1 cellular context compared by ENCODE assay signal in the genomic region with DNA sequence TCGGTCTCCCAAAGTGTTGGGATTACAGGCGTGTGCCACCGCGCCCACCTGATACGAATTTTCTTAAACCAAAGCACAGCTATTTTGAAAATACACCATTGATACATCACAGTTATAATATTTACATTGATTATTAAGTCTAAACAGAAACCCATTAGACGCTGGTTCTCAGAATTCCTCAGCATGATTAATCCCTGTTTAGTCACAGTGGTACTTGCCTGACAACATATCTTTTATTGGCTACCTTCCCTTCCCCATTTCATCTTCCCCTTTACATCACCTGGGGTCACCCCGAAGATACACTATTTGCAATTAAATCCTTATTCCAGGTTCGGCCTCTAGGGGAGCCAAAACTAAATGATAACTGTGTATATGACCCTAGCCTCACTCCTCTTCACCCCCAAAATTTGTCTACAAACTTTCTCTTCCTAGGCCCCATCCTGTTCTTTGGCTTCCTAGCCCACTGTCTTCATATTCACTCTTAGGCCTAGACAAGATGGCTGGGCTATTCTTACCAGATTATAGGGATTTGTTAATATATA.
TF ChIP-seq lines count a peak whose summit lies in the region.

No MANE protein-coding gene starts in this region.

TF ChIP-seq in GM12878, 131 proteins besides CTCF, POLR2A, EP300 and RAD21:
- TF ChIP-seq KLF5 (IDR thresholded peaks at IDR 0.05; ENCODE audit: partially characterized antibody) (no peak), RFX5 (IDR thresholded peaks at IDR 0.05; ENCODE audit: low read depth, low read length) (no peak), NFYA (IDR thresholded peaks at IDR 0.05; ENCODE audit: borderline replicate concordance, low read depth, low read length) (no peak), TBL1XR1 (IDR thresholded peaks at IDR 0.05; ENCODE audit: low read depth, low read length) (no peak), EGR1 (IDR thresholded peaks at IDR 0.05; ENCODE audit: borderline replicate concordance in 1 of 2, low read depth in 2 of 2, low read length in 2 of 2) (no peak), RELA (IDR thresholded peaks at IDR 0.05; ENCODE audit: borderline replicate concordance, partially characterized antibody) (no peak)
- TF ChIP-seq, protein P1, sequence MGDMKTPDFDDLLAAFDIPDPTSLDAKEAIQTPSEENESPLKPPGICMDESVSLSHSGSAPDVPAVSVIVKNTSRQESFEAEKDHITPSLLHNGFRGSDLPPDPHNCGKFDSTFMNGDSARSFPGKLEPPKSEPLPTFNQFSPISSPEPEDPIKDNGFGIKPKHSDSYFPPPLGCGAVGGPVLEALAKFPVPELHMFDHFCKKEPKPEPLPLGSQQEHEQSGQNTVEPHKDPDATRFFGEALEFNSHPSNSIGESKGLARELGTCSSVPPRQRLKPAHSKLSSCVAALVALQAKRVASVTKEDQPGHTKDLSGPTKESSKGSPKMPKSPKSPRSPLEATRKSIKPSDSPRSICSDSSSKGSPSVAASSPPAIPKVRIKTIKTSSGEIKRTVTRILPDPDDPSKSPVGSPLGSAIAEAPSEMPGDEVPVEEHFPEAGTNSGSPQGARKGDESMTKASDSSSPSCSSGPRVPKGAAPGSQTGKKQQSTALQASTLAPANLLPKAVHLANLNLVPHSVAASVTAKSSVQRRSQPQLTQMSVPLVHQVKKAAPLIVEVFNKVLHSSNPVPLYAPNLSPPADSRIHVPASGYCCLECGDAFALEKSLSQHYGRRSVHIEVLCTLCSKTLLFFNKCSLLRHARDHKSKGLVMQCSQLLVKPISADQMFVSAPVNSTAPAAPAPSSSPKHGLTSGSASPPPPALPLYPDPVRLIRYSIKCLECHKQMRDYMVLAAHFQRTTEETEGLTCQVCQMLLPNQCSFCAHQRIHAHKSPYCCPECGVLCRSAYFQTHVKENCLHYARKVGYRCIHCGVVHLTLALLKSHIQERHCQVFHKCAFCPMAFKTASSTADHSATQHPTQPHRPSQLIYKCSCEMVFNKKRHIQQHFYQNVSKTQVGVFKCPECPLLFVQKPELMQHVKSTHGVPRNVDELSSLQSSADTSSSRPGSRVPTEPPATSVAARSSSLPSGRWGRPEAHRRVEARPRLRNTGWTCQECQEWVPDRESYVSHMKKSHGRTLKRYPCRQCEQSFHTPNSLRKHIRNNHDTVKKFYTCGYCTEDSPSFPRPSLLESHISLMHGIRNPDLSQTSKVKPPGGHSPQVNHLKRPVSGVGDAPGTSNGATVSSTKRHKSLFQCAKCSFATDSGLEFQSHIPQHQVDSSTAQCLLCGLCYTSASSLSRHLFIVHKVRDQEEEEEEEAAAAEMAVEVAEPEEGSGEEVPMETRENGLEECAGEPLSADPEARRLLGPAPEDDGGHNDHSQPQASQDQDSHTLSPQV (IDR thresholded peaks at IDR 0.05): no peak
- TF ChIP-seq, protein P2, sequence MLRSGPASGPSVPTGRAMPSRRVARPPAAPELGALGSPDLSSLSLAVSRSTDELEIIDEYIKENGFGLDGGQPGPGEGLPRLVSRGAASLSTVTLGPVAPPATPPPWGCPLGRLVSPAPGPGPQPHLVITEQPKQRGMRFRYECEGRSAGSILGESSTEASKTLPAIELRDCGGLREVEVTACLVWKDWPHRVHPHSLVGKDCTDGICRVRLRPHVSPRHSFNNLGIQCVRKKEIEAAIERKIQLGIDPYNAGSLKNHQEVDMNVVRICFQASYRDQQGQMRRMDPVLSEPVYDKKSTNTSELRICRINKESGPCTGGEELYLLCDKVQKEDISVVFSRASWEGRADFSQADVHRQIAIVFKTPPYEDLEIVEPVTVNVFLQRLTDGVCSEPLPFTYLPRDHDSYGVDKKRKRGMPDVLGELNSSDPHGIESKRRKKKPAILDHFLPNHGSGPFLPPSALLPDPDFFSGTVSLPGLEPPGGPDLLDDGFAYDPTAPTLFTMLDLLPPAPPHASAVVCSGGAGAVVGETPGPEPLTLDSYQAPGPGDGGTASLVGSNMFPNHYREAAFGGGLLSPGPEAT (IDR thresholded peaks at IDR 0.05; ENCODE audit: low read depth): no peak
- TF ChIP-seq, protein P3, sequence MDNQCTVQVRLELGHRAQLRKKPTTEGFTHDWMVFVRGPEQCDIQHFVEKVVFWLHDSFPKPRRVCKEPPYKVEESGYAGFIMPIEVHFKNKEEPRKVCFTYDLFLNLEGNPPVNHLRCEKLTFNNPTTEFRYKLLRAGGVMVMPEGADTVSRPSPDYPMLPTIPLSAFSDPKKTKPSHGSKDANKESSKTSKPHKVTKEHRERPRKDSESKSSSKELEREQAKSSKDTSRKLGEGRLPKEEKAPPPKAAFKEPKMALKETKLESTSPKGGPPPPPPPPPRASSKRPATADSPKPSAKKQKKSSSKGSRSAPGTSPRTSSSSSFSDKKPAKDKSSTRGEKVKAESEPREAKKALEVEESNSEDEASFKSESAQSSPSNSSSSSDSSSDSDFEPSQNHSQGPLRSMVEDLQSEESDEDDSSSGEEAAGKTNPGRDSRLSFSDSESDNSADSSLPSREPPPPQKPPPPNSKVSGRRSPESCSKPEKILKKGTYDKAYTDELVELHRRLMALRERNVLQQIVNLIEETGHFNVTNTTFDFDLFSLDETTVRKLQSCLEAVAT (IDR thresholded peaks at IDR 0.05): no peak
- TF ChIP-seq, protein P4, sequence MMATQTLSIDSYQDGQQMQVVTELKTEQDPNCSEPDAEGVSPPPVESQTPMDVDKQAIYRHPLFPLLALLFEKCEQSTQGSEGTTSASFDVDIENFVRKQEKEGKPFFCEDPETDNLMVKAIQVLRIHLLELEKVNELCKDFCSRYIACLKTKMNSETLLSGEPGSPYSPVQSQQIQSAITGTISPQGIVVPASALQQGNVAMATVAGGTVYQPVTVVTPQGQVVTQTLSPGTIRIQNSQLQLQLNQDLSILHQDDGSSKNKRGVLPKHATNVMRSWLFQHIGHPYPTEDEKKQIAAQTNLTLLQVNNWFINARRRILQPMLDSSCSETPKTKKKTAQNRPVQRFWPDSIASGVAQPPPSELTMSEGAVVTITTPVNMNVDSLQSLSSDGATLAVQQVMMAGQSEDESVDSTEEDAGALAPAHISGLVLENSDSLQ (IDR thresholded peaks at IDR 0.05): no peak
- TF ChIP-seq, protein P5, sequence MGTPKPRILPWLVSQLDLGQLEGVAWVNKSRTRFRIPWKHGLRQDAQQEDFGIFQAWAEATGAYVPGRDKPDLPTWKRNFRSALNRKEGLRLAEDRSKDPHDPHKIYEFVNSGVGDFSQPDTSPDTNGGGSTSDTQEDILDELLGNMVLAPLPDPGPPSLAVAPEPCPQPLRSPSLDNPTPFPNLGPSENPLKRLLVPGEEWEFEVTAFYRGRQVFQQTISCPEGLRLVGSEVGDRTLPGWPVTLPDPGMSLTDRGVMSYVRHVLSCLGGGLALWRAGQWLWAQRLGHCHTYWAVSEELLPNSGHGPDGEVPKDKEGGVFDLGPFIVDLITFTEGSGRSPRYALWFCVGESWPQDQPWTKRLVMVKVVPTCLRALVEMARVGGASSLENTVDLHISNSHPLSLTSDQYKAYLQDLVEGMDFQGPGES (IDR thresholded peaks at IDR 0.05): no peak
- TF ChIP-seq, protein P6, sequence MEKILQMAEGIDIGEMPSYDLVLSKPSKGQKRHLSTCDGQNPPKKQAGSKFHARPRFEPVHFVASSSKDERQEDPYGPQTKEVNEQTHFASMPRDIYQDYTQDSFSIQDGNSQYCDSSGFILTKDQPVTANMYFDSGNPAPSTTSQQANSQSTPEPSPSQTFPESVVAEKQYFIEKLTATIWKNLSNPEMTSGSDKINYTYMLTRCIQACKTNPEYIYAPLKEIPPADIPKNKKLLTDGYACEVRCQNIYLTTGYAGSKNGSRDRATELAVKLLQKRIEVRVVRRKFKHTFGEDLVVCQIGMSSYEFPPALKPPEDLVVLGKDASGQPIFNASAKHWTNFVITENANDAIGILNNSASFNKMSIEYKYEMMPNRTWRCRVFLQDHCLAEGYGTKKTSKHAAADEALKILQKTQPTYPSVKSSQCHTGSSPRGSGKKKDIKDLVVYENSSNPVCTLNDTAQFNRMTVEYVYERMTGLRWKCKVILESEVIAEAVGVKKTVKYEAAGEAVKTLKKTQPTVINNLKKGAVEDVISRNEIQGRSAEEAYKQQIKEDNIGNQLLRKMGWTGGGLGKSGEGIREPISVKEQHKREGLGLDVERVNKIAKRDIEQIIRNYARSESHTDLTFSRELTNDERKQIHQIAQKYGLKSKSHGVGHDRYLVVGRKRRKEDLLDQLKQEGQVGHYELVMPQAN (conservative IDR thresholded peaks at IDR 0.05): no peak
TF ChIP-seq in GM12878: peak in this region for 0.
